In genomic region chr6:170152989-170153388, GRCh38 we compare ENCODE assay signal across 8 cellular contexts.
DNase-seq lines count a peak whose midpoint lies in the region; TF ChIP-seq lines count a peak whose summit lies in the region.

No MANE protein-coding gene starts in this region.

- H3K4me3 Mint-ChIP-seq in type B pancreatic cell: no peak overlapping the region

- no peaks in the 10 kb centered on the region for H3K9me3 Mint-ChIP-seq in type B pancreatic cell

- H3K4me3 ChIP-seq in astrocyte of the cerebellum (ENCODE audit: low read depth, low read length): no peak overlapping the region

- H3K27me3 Mint-ChIP-seq in type B pancreatic cell: peaks cover 24% of the 10 kb centered on the region

- TF ChIP-seq CTCF in astrocyte of the cerebellum (IDR thresholded peaks at IDR 0.05; ENCODE audit: low read depth, low read length, missing control alignments): no peak
- TF ChIP-seq CTCF in type B pancreatic cell (conservative IDR thresholded peaks at IDR 0.05): no peak

- H3K27ac Mint-ChIP-seq in type B pancreatic cell: no peak overlapping the region

- peak; percentile 30 for DNase-seq in Ammon's horn (ENCODE audit: low spot score)
- peak; percentile 96 for DNase-seq in NCI-H1092 treated with DMSO at 0.1 percent for 48 hours (lab: John Stamatoyannopoulos, UW)
- peak; percentile 72 for DNase-seq in astrocyte of the cerebellum (ENCODE audit: low read depth)
- peak; percentile 34 for DNase-seq in kidney glomerular epithelial cell (lab: John Stamatoyannopoulos, UW)
- no peak for DNase-seq in AG08396 (ENCODE audit: low spot score)
- no peak for DNase-seq in activated CD4-positive, CD25-positive, alpha-beta regulatory T cell (lab: John Stamatoyannopoulos, UW)
- no peak for DNase-seq in type B pancreatic cell (ENCODE audit: extremely low spot score, unreplicated experiment)
- DNase-seq in HuH-7.5 (ENCODE audit: low spot score): no peak

- H3K36me3 Mint-ChIP-seq in type B pancreatic cell: no peaks in the 10 kb centered on the region

- in situ Hi-C loops in astrocyte of the cerebellum (cut with HindIII; ENCODE audit: low sequenced_read_pairs): no loop called here

- H3K4me1 Mint-ChIP-seq in type B pancreatic cell (ENCODE audit: unreplicated experiment): peaks cover 29% of the 10 kb centered on the region

Comparison
In these comparisons a context has a peak if more than half of its experiments do, and no peak if none do; other contexts are left out.
1. DNase-seq: peak in Ammon's horn (single experiment), NCI-H1092 treated with DMSO at 0.1 percent for 48 hours (single experiment), astrocyte of the cerebellum (single experiment) and kidney glomerular epithelial cell (single experiment); none in AG08396 (single experiment), activated CD4-positive, CD25-positive, alpha-beta regulatory T cell (0 of 4), type B pancreatic cell (single experiment) and HuH-7.5 (single experiment).